Comparison of ENCODE assay signal across 1 cellular context in genomic region chr7:142539901-142540300, GRCh38.
A peak's percentile ranks its signal among the peaks of the same experiment; 100 is the strongest.
TF ChIP-seq lines count a peak whose summit lies in the region.

No MANE protein-coding gene starts in this region.

TF ChIP-seq in K562, 482 proteins besides CTCF, POLR2A, EP300 and RAD21 (continued from another document):
- no peak for TF ChIP-seq PRDM10 (IDR thresholded peaks at IDR 0.05; ENCODE audit: partially characterized antibody)
- no peak for TF ChIP-seq TFAP4 (CRISPR knock-in tag; IDR thresholded peaks at IDR 0.05; ENCODE audit: borderline replicate concordance)
- peak; percentile 43 for TF ChIP-seq FOSL1 (tag; conservative IDR thresholded peaks at IDR 0.05)
- no peak for TF ChIP-seq SMAD2 (IDR thresholded peaks at IDR 0.05; ENCODE audit: low read depth, low read length)
- TF ChIP-seq ZNF584 (CRISPR knock-in tag; IDR thresholded peaks at IDR 0.05; ENCODE audit: low read depth): no peak
